1 cellular context compared by ENCODE assay signal in the genomic region with DNA sequence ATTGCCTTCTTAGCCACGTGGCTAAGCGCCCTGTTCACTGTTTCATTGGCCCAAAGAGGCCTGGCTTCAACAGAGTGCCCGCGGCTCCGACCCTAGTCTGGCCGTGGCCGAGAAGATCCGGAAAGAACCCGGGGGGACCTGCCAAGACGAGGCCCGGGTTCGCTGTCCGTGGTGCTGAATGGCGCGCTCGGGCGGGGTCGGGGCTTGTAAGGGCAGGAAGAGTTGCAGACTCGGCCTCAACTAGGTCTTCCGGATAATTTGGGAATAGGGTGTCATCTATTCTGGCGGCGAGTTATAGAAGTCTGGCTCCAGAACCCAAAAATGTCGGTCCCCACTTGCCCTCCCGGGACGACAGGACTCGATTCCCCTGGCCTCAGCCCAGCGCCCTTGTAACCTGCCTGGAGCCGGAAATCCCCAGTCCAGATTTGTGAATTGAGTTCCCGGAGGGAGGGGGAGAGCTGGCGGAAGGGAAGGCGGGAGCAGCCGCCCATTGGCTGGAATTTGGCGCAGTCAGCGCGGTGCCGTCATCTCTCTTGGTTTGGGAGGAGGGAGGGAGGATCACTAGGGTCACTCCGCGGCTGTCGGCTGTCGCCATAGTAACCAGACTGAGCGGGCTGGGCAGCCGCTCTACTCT.
TF ChIP-seq lines count a peak whose summit lies in the region.

No MANE protein-coding gene starts in this region.

TF ChIP-seq in K562, 482 proteins besides CTCF, POLR2A, EP300 and RAD21 (continued from another document):
- TF ChIP-seq, protein P1, sequence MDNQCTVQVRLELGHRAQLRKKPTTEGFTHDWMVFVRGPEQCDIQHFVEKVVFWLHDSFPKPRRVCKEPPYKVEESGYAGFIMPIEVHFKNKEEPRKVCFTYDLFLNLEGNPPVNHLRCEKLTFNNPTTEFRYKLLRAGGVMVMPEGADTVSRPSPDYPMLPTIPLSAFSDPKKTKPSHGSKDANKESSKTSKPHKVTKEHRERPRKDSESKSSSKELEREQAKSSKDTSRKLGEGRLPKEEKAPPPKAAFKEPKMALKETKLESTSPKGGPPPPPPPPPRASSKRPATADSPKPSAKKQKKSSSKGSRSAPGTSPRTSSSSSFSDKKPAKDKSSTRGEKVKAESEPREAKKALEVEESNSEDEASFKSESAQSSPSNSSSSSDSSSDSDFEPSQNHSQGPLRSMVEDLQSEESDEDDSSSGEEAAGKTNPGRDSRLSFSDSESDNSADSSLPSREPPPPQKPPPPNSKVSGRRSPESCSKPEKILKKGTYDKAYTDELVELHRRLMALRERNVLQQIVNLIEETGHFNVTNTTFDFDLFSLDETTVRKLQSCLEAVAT (IDR thresholded peaks at IDR 0.05) = no peak
- TF ChIP-seq SUPT5H (IDR thresholded peaks at IDR 0.05) (no peak), XRCC5 (IDR thresholded peaks at IDR 0.05; ENCODE audit: low read depth, low read length) (no peak)
